Comparison of ENCODE assay signal across 8 cellular contexts in the genomic region with DNA sequence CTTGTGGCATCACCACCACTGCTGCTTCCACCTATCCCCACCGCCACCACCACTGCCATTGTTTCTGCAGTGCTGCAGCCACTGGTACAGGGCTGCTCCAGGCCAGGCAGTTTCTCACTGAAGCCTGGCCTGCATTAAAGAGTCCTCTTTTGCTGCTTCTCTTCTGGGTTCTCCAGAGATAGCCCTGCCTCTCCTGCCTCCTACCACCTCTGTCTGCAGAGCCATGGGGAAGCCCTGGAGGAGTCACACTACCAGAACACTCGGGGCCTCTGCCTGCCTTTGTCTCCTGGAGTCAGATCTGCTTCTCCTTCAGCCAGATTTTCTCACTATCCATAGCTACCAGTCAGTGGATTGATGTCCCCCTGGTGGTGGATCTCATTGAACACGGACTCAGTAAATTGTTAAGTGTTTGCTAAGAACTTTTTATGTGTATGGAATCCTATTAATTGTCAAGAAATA. TPM values are rescaled to one million over a fixed set of nuclear protein-coding genes. Genes with fewer than 3 reads are reported as not detected.
DNase-seq lines count a peak whose midpoint lies in the region; ATAC-seq, FAIRE-seq and TF ChIP-seq lines count a peak whose summit lies in the region.

No MANE protein-coding gene starts in this region.

- H4K20me1 ChIP-seq in keratinocyte (ENCODE audit: control insufficient read depth, extremely low read depth, insufficient read depth, low read length): no peaks in the 10 kb centered on the region

- peak; percentile 38 for DNase-seq in DMS53 treated with DMSO at 0.1 percent for 48 hours (lab: John Stamatoyannopoulos, UW; ENCODE audit: unreplicated experiment)
- peak; percentile 77 for DNase-seq in M059J (ENCODE audit: low read depth)
- DNase-seq in astrocyte of the spinal cord (ENCODE audit: low read depth, low spot score): peak; percentile 79
- DNase-seq in keratinocyte (ENCODE audit: low read depth, low spot score): no peak
- no peak for DNase-seq in NCI-H187 treated with DMSO at 0.1 percent for 48 hours (lab: John Stamatoyannopoulos, UW)
- no peak for DNase-seq in activated T-cell treated with anti-CD3 and anti-CD28 coated beads, Interleukin-2, amount 50 U/mL, for 24 hours
- DNase-seq in H54 (ENCODE audit: insufficient read length, low spot score): no peak

- peak overlapping the region; percentile 55 for H2AFZ ChIP-seq in keratinocyte (ENCODE audit: control insufficient read depth, low read length)

- H3K36me3 Mint-ChIP-seq in activated T-cell treated with anti-CD3 and anti-CD28 coated beads, Interleukin-2, amount 50 U/mL, for 24 hours (ENCODE audit: low read depth): no peaks in the 10 kb centered on the region

- peaks cover 21% of the 10 kb centered on the region for H3K27me3 Mint-ChIP-seq in activated T-cell treated with anti-CD3 and anti-CD28 coated beads, Interleukin-2, amount 50 U/mL, for 24 hours

- H3K4me3 ChIP-seq in astrocyte of the spinal cord (ENCODE audit: low read depth, low read length) (no peak overlapping the region), keratinocyte (ENCODE audit: control insufficient read depth in 2 of 3, extremely low read depth in 1 of 3, insufficient read depth in 2 of 3, low read depth in 1 of 3, low read length in 3 of 3) (no peak overlapping the region)

- TF ChIP-seq CTCF in astrocyte of the spinal cord (IDR thresholded peaks at IDR 0.05; ENCODE audit: low read depth, low read length): peak; percentile 67
- peak; percentile 49 to 60 (median 60) for TF ChIP-seq CTCF in keratinocyte (optimal IDR thresholded peaks at IDR 0.05 in 1 of 3, IDR thresholded peaks at IDR 0.05 in 1 of 3, conservative IDR thresholded peaks at IDR 0.05 in 1 of 3; ENCODE audit: extremely low read depth in 1 of 3, insufficient read depth in 2 of 3, low read length in 3 of 3)

- no peaks in the 10 kb centered on the region for H3K9me3 ChIP-seq in keratinocyte (ENCODE audit: control insufficient read depth, low read depth, low read length)

- no peaks in the 10 kb centered on the region for H3K9me1 ChIP-seq in keratinocyte (ENCODE audit: control insufficient read depth, extremely low read depth, insufficient read depth, low read length)

- no peak overlapping the region for H3K27ac Mint-ChIP-seq in activated T-cell treated with anti-CD3 and anti-CD28 coated beads, Interleukin-2, amount 50 U/mL, for 24 hours

- in situ Hi-C loops in astrocyte of the spinal cord (cut with HindIII; ENCODE audit: low sequenced_read_pairs): no loop called here

- no peaks in the 10 kb centered on the region for H3K4me1 ChIP-seq in keratinocyte (ENCODE audit: control insufficient read depth, extremely low read depth, insufficient read depth, low read length)

- dilution Hi-C loops in keratinocyte (cut with MboI; ENCODE audit: extremely low pct_ligation_motif_present, low sequenced_read_pairs): no loop called here

- H3K36me3 ChIP-seq in keratinocyte (ENCODE audit: control insufficient read depth in 2 of 2, extremely low read depth in 1 of 2, insufficient read depth in 2 of 2, low read length in 2 of 2): no peaks in the 10 kb centered on the region

- H3K9ac ChIP-seq in keratinocyte (ENCODE audit: control insufficient read depth, extremely low read depth, insufficient read depth, low read length): no peak overlapping the region

- H3K9me3 Mint-ChIP-seq in activated T-cell treated with anti-CD3 and anti-CD28 coated beads, Interleukin-2, amount 50 U/mL, for 24 hours: peaks cover 7% of the 10 kb centered on the region

- no peak overlapping the region for H3K27ac ChIP-seq in keratinocyte (ENCODE audit: control insufficient read depth, insufficient read depth, low read length)

- H3K4me1 Mint-ChIP-seq in activated T-cell treated with anti-CD3 and anti-CD28 coated beads, Interleukin-2, amount 50 U/mL, for 24 hours (ENCODE audit: low read depth): no peaks in the 10 kb centered on the region

- no peaks in the 10 kb centered on the region for H3K79me2 ChIP-seq in keratinocyte (ENCODE audit: control insufficient read depth, insufficient read depth, low read length)

- ATAC-seq in GM18870 (IDR thresholded peaks at IDR 0.05; ENCODE audit: unreplicated experiment): no peak

- FAIRE-seq in keratinocyte (lab: Jason Lieb, UNC) (peak; percentile 78), H54 (lab: Jason Lieb, UNC) (no peak)

- no peak for TF ChIP-seq POLR2A in H54 (IDR thresholded peaks at IDR 0.05; ENCODE audit: low read depth, low read length)

- no peak overlapping the region for H3K4me2 ChIP-seq in keratinocyte (ENCODE audit: control insufficient read depth, extremely low read depth, insufficient read depth, low read depth, low read length)

- H3K4me3 Mint-ChIP-seq in activated T-cell treated with anti-CD3 and anti-CD28 coated beads, Interleukin-2, amount 50 U/mL, for 24 hours: no peak overlapping the region

- no peaks in the 10 kb centered on the region for H3K27me3 ChIP-seq in keratinocyte (ENCODE audit: control insufficient read depth, extremely low read depth, insufficient read depth, low read length)

RNA-seq across cellular contexts. Expression of a gene that starts 37.7 kb away (rescaled TPM):
- 71.0 and 82.7 TPM in 2 replicates for total RNA-seq in M059J (2014; rRNA removed; shearing (Covaris generic))
- 2.3 to 7.5 TPM (median 5.8 TPM) in 3 replicates for polyA plus RNA-seq in keratinocyte
- polyA plus RNA-seq in keratinocyte (2011; ENCODE audit: low read depth): 0.96 TPM
- 3.8 and 7.6 TPM in 2 replicates for polyA plus RNA-seq in keratinocyte (2011; cell fraction: cytosol; rRNA removed)
- 2.5 and 2.9 TPM in 2 replicates for polyA plus RNA-seq in keratinocyte (2011; cell fraction: nucleus; rRNA removed)
- polyA plus RNA-seq in keratinocyte (2012; ENCODE audit: low replicate concordance): 0.87 and 5.3 TPM in 2 replicates
- polyA minus RNA-seq in keratinocyte: 2.2 to 10.8 TPM (median 5.4 TPM) in 3 replicates
- polyA minus RNA-seq in keratinocyte (2011; cell fraction: cytosol; rRNA and poly(A)+ RNA removed): 3.8 TPM
- 1.3 and 3.1 TPM in 2 replicates for polyA minus RNA-seq in keratinocyte (2011; cell fraction: nucleus; rRNA and poly(A)+ RNA removed)

Comparison
In these comparisons a context has a peak if more than half of its experiments do, and no peak if none do; other contexts are left out.
1. DNase-seq: peak in DMS53 treated with DMSO at 0.1 percent for 48 hours (single experiment), M059J (single experiment) and astrocyte of the spinal cord (single experiment); none in keratinocyte (single experiment), NCI-H187 treated with DMSO at 0.1 percent for 48 hours (single experiment), activated T-cell treated with anti-CD3 and anti-CD28 coated beads, Interleukin-2, amount 50 U/mL, for 24 hours (single experiment) and H54 (single experiment).